Comparison of ENCODE assay signal across 8 cellular contexts in the genomic region with DNA sequence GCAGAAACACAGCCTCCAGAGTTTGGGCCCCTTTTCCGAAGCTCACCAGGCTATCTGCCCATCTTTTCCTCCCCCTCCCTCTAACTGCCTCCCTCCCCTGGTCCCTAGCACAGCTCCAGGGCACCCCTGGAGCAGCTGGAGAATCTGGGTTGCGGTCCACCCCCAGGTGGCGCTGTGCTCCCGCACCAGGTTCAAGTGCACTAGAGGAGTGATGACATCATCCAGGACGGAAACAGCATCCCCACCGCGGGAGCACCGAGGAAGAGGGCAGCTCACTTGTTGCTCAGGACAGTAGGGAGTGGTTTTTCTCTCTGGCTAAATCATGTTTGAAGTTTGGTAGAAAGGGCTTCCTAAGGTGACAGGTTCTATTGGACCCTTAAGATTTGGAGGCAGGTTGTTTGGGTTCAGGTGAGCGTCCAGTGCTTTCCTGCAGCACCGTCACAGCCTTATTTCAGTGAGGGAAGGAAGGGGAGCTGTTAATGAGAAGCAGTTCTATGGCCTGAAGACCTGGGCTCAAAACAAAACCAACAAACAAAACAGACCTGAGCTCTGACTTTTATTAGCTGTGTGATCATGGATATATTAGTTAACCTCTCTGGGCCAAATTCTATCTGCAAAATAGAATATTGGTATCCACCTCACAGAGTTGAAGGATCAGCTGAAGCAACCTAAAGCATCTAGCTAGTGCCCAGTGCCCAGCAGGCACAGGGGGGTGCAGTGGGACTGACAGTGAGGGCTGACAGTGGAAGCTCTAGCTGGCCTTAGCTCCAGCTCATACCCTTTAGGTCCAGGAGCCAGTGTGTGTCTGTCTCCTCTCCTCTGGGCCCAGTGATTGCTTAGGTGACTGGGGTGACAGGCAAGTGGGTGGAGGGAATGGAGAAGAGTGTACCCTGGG. TPM values are rescaled to one million over a fixed set of nuclear protein-coding genes. Genes with fewer than 3 reads are reported as not detected.
DNase-seq lines count a peak whose midpoint lies in the region; ATAC-seq lines count a peak whose summit lies in the region.

No MANE protein-coding gene starts in this region.

- no peak overlapping the region for H3K4me3 ChIP-seq in right cardiac atrium (ENCODE audit: low read length)

- no peaks in the 10 kb centered on the region for H3K27me3 ChIP-seq in right cardiac atrium (ENCODE audit: control insufficient read depth, insufficient read depth)

- DNase-seq in GM04504 (ENCODE audit: low read depth) (peak; percentile 76), NCI-H1930 (lab: John Stamatoyannopoulos, UW) (peak; percentile 70 to 73), amniotic stem cell (lab: John Stamatoyannopoulos, UW) (peak; percentile 85), right cardiac atrium (peak; percentile 91 to 96 (median 95)), retina (peak; percentile 88)
- DNase-seq in T-helper 2 cell treated with Interferon-gamma antibody and Interleukin-4, amounts not matched to agents 5 μg/mL and 100 μg/mL, for 36 hours (ENCODE audit: low spot score) = peak; percentile 83

- 11% methylated on average over 10 of the region's 10 CpGs for WGBS in right cardiac atrium

- peak; percentile 89 for ATAC-seq in HG02759 (IDR thresholded peaks at IDR 0.05; ENCODE audit: unreplicated experiment)
- ATAC-seq in right cardiac atrium = peak; percentile 83 to 89
- ATAC-seq in HG02588 (IDR thresholded peaks at IDR 0.05; ENCODE audit: unreplicated experiment) = no peak

- intact Hi-C loops in right cardiac atrium (cut with DNase I) = loop anchor here (2.0 to 5.0 kb wide), 3 partner anchors 61 to 77 kb away; a partner anchor contains a TSS

- H3K9me3 Mint-ChIP-seq in T-helper 2 cell treated with Interferon-gamma antibody and Interleukin-4, amounts not matched to agents 5 μg/mL and 100 μg/mL, for 36 hours = no peaks in the 10 kb centered on the region

- no peaks in the 10 kb centered on the region for H3K4me1 ChIP-seq in right cardiac atrium (ENCODE audit: control insufficient read depth, insufficient read depth, low read length)

- H3K4me3 Mint-ChIP-seq in T-helper 2 cell treated with Interferon-gamma antibody and Interleukin-4, amounts not matched to agents 5 μg/mL and 100 μg/mL, for 36 hours = peak overlapping the region; percentile 41

- no peaks in the 10 kb centered on the region for H3K9me3 ChIP-seq in right cardiac atrium (ENCODE audit: control insufficient read depth, low read length)

- H3K27me3 Mint-ChIP-seq in T-helper 2 cell treated with Interferon-gamma antibody and Interleukin-4, amounts not matched to agents 5 μg/mL and 100 μg/mL, for 36 hours (ENCODE audit: low read depth) = peaks cover 17% of the 10 kb centered on the region

- peak overlapping the region; percentile 55 for H3K27ac Mint-ChIP-seq in T-helper 2 cell treated with Interferon-gamma antibody and Interleukin-4, amounts not matched to agents 5 μg/mL and 100 μg/mL, for 36 hours

- peaks cover 11% of the 10 kb centered on the region for H3K4me1 Mint-ChIP-seq in T-helper 2 cell treated with Interferon-gamma antibody and Interleukin-4, amounts not matched to agents 5 μg/mL and 100 μg/mL, for 36 hours (ENCODE audit: low read depth)

- H3K27ac ChIP-seq in right cardiac atrium (ENCODE audit: low read length) = peak overlapping the region; percentile 65

- no peaks in the 10 kb centered on the region for H3K36me3 Mint-ChIP-seq in T-helper 2 cell treated with Interferon-gamma antibody and Interleukin-4, amounts not matched to agents 5 μg/mL and 100 μg/mL, for 36 hours (ENCODE audit: low read depth)

RNA-seq across cellular contexts. Expression of a gene that starts 7.5 kb away (rescaled TPM):
- 10 to 100 TPM; 55.8 to 96.6 (median 73.6) TPM for total RNA-seq in right cardiac atrium
- 79.5 TPM for polyA plus RNA-seq in right cardiac atrium

RNA-seq across cellular contexts. Expression of a gene that starts 50.2 kb away (rescaled TPM):
- 10 to 100 TPM; 22.0 to 40.6 (median 33.0) TPM for total RNA-seq in right cardiac atrium
- polyA plus RNA-seq in right cardiac atrium = 33.7 TPM

RNA-seq across cellular contexts. Expression of a gene that starts 59.1 kb away (rescaled TPM):
- 10 to 100 TPM; 67.8 to 96.9 (median 78.5) TPM for total RNA-seq in right cardiac atrium
- 73.4 TPM for polyA plus RNA-seq in right cardiac atrium
